Comparison of ENCODE assay signal across 29 cellular contexts in the genomic region with DNA sequence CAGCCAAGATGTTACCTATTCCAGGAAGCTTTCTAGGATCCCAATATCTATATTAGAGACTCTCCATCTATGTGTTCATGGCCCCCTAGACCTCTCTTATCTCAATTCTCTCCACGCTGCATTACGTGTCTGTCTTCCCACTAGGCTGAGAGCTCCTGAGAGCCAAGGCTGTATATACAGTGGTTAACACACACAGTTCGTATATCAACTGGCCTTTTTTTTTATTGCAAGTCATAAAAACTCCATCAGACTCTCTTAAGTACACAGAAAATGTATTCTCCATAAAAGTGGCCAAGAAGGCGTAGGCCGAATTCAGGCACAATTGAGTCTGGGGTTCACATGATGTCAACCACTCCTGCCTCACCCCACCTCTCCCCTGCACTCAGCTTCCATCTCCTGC.
"Had no signal": no experiment of that assay in that cellular context is flagged by ENCODE, and none has a peak within 500 bp of the region (broad histone marks: within the 10 kb centered on the region; RNA-seq: fewer than 3 reads in every experiment).

No MANE protein-coding gene starts in this region.

- FAIRE-seq: colon, endothelial cell of umbilical vein, islet of Langerhans had no signal

- H3K27me3 ChIP-seq: testis, uterus had no signal

- DNase-seq: dorsolateral prefrontal cortex; effector CD8-positive, alpha-beta T cell; foreskin keratinocyte; heart left ventricle; hippocampal formation; kidney glomerular epithelial cell; left ventricle myocardium superior; lower lobe of right lung; naive B cell; sigmoid colon; stimulated activated CD4-positive, alpha-beta T cell treated with anti-CD3 and anti-CD28 coated beads, Interleukin-2, amount 100 ng/mL, for 24 hours; stimulated activated CD4-positive, alpha-beta T cell treated with anti-CD3 and anti-CD28 coated beads, Interleukin-4, amount 100 ng/mL, for 24 hours; stimulated activated naive CD4-positive, alpha-beta T cell treated with Interleukin-2 at 50 U/mL for 16 hours; substantia nigra; testis; tibial artery; upper lobe of right lung; uterus had no signal

- H3K79me2 ChIP-seq: parathyroid adenoma had no signal

- H3K27ac ChIP-seq: dorsolateral prefrontal cortex, esophagus muscularis mucosa, foreskin keratinocyte, gastroesophageal sphincter, heart left ventricle, lower lobe of right lung, neutrophil, parathyroid adenoma, prostate gland, right atrium auricular region, sigmoid colon, testis, tibial artery, upper lobe of right lung, uterus had no signal

- H3K9ac ChIP-seq: parathyroid adenoma had no signal

- H3K9me3 ChIP-seq: esophagus muscularis mucosa, gastroesophageal sphincter, heart left ventricle, lower lobe of right lung, neutrophil, prostate gland, right atrium auricular region, sigmoid colon, testis, tibial artery, upper lobe of right lung, uterus had no signal

- ATAC-seq: foreskin keratinocyte; gastroesophageal sphincter; heart left ventricle; left ventricle myocardium superior; lower lobe of right lung; natural killer cell treated with Interleukin-12 subunit alpha and Interleukin-12 subunit beta and Interleukin-15 and Interleukin-18, amount 100 ng/mL, for 72 hours; stimulated activated effector memory CD8-positive, alpha-beta T cell treated with anti-CD3 and anti-CD28 coated beads, Interleukin-12 subunit alpha, Interleukin-12 subunit beta, amount 100 ng/mL, for 72 hours; upper lobe of right lung had no signal

- H2AFZ ChIP-seq: parathyroid adenoma had no signal

- H3K36me3 ChIP-seq: esophagus muscularis mucosa, gastroesophageal sphincter, heart left ventricle, lower lobe of right lung, neutrophil, prostate gland, right atrium auricular region, sigmoid colon, tibial artery, upper lobe of right lung, uterus had no signal

- H3K4me3 ChIP-seq: dorsolateral prefrontal cortex, esophagus muscularis mucosa, gastroesophageal sphincter, heart left ventricle, lower lobe of right lung, prostate gland, right atrium auricular region, sigmoid colon, testis, tibial artery, upper lobe of right lung, uterus had no signal

- H3K4me1 ChIP-seq: esophagus muscularis mucosa, foreskin keratinocyte, gastroesophageal sphincter, heart left ventricle, lower lobe of right lung, parathyroid adenoma, prostate gland, right atrium auricular region, sigmoid colon, testis, tibial artery, upper lobe of right lung, uterus had no signal
